ENCODE assay signal across 2 cellular contexts in genomic region chr14:52399104-52399503, GRCh38.
TF ChIP-seq lines count a peak whose summit lies in the region.

No MANE protein-coding gene starts in this region.

TF ChIP-seq in HEK293T, 16 proteins besides CTCF, POLR2A, EP300 and RAD21 (continued from another document):
- peak; percentile 90 for TF ChIP-seq PKNOX1 (IDR thresholded peaks at IDR 0.05)
TF ChIP-seq in HEK293T: peak in this region for 2.

TF ChIP-seq in H1, 55 proteins besides CTCF, POLR2A, EP300 and RAD21 (continued from another document):
- no peak for TF ChIP-seq CHD7 (IDR thresholded peaks at IDR 0.05; ENCODE audit: insufficient replicate concordance, low read length)
